ENCODE assay signal across 26 cellular contexts in genomic region chr2:211833582-211834279, GRCh38.
"Had no signal": no experiment of that assay in that cellular context is flagged by ENCODE, and none has a peak within 500 bp of the region (broad histone marks: within the 10 kb centered on the region; RNA-seq: fewer than 3 reads in every experiment).

No MANE protein-coding gene starts in this region.

- ATAC-seq: activated CD8-positive, alpha-beta memory T cell treated with anti-CD3 and anti-CD28 coated beads, Interleukin-2, amount 10 ng/mL, durations not matched to agents 7 days and 5 days; Right ventricle myocardium inferior had no signal

- H3K9me3 Mint-ChIP-seq: activated naive CD8-positive, alpha-beta T cell treated with anti-CD3 and anti-CD28 coated beads, Interleukin-2, amount 10 ng/mL, durations not matched to agents 7 days and 5 days had no signal

- H3K27ac Mint-ChIP-seq: activated CD4-positive, alpha-beta memory T cell treated with anti-CD3 and anti-CD28 coated beads, Interleukin-2, amount 10 ng/mL, durations not matched to agents 7 days and 5 days; activated CD8-positive, alpha-beta memory T cell treated with anti-CD3 and anti-CD28 coated beads, Interleukin-2, amount 10 ng/mL, durations not matched to agents 7 days and 5 days; activated naive CD8-positive, alpha-beta T cell treated with anti-CD3 and anti-CD28 coated beads, Interleukin-2, amount 10 ng/mL, durations not matched to agents 7 days and 5 days had no signal

- H3K4me3 Mint-ChIP-seq: activated CD4-positive, alpha-beta memory T cell treated with anti-CD3 and anti-CD28 coated beads, Interleukin-2, amount 10 ng/mL, durations not matched to agents 7 days and 5 days; activated CD8-positive, alpha-beta memory T cell treated with anti-CD3 and anti-CD28 coated beads, Interleukin-2, amount 10 ng/mL, durations not matched to agents 7 days and 5 days; activated naive CD8-positive, alpha-beta T cell treated with anti-CD3 and anti-CD28 coated beads, Interleukin-2, amount 10 ng/mL, durations not matched to agents 7 days and 5 days; central memory CD8-positive, alpha-beta T cell had no signal

- H3K36me3 Mint-ChIP-seq: activated CD8-positive, alpha-beta memory T cell treated with anti-CD3 and anti-CD28 coated beads, Interleukin-2, amount 10 ng/mL, durations not matched to agents 7 days and 5 days; activated naive CD8-positive, alpha-beta T cell treated with anti-CD3 and anti-CD28 coated beads, Interleukin-2, amount 10 ng/mL, durations not matched to agents 7 days and 5 days had no signal

- H3K27me3 Mint-ChIP-seq: activated CD4-positive, alpha-beta memory T cell treated with anti-CD3 and anti-CD28 coated beads, Interleukin-2, amount 10 ng/mL, durations not matched to agents 7 days and 5 days; activated CD8-positive, alpha-beta memory T cell treated with anti-CD3 and anti-CD28 coated beads, Interleukin-2, amount 10 ng/mL, durations not matched to agents 7 days and 5 days; activated naive CD8-positive, alpha-beta T cell treated with anti-CD3 and anti-CD28 coated beads, Interleukin-2, amount 10 ng/mL, durations not matched to agents 7 days and 5 days; central memory CD8-positive, alpha-beta T cell had no signal

- DNase-seq: activated CD4-positive, alpha-beta memory T cell treated with anti-CD3 and anti-CD28 coated beads, Interleukin-2, amount 10 ng/mL, durations not matched to agents 7 days and 5 days; activated CD4-positive, alpha-beta T cell treated with anti-CD3 and anti-CD28 coated beads for 1 hour; activated CD4-positive, alpha-beta T cell treated with anti-CD3 and anti-CD28 coated beads for 48 hours; activated CD4-positive, CD25-positive, alpha-beta regulatory T cell; activated CD8-positive, alpha-beta memory T cell treated with anti-CD3 and anti-CD28 coated beads for 24 hours; activated CD8-positive, alpha-beta memory T cell treated with anti-CD3 and anti-CD28 coated beads, Interleukin-2, amount 10 ng/mL, durations not matched to agents 7 days and 5 days; activated CD8-positive, alpha-beta memory T cell treated with anti-CD3 and anti-CD28 coated beads, Interleukin-2, amount 50 U/mL, for 48 hours; activated effector memory CD4-positive, alpha-beta T cell treated with Interleukin-2 at 50 U/mL for 16 hours; activated naive CD4-positive, alpha-beta T cell treated with anti-CD3 and anti-CD28 coated beads, Interleukin-2, amount 50 U/mL, for 16 hours; activated naive CD8-positive, alpha-beta T cell treated with anti-CD3 and anti-CD28 coated beads, Interleukin-2, amount 10 ng/mL, durations not matched to agents 7 days and 5 days; activated T-cell treated with anti-CD3 and anti-CD28 coated beads, Interleukin-2, amount 50 U/mL, for 48 hours; amygdala; colonic mucosa; Karpas-422; KBM-7; NCI-H1436 treated with DMSO at 0.1 percent for 48 hours; NCI-H187 treated with DMSO at 0.1 percent for 48 hours; NCI-H2081; NCI-H510A; NCI-H526; PC-9; SIG-M5; T1000; WERI-Rb-1 had no signal

- H3K4me1 Mint-ChIP-seq: activated CD4-positive, alpha-beta memory T cell treated with anti-CD3 and anti-CD28 coated beads, Interleukin-2, amount 10 ng/mL, durations not matched to agents 7 days and 5 days; activated CD8-positive, alpha-beta memory T cell treated with anti-CD3 and anti-CD28 coated beads, Interleukin-2, amount 10 ng/mL, durations not matched to agents 7 days and 5 days; activated naive CD8-positive, alpha-beta T cell treated with anti-CD3 and anti-CD28 coated beads, Interleukin-2, amount 10 ng/mL, durations not matched to agents 7 days and 5 days; central memory CD8-positive, alpha-beta T cell had no signal
